21 cellular contexts compared by ENCODE assay signal in the genomic region with DNA sequence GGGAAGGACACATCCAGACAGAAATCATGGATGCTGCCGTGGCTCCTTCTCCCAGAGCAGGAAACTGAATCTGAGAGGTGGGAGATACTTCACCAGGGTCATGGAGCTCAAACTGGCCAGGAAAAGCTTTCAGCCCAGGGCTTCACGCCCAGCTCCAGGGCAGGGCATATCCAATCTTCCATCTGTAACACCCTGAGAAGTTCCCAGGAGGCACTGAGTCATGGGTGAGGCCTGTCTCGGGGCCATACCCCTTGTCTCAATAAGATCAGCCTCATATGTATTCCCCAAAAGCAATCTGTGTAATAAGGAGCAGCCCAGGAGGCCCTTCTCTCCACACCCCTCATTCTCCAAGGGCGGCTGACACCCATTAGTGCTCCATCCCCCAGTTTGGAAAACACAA.
DNase-seq lines count a peak whose midpoint lies in the region; ATAC-seq, FAIRE-seq and TF ChIP-seq lines count a peak whose summit lies in the region.
"Had no signal": no experiment of that assay in that cellular context is flagged by ENCODE, and none has a peak within 500 bp of the region (broad histone marks: within the 10 kb centered on the region; RNA-seq: fewer than 3 reads in every experiment).

No MANE protein-coding gene starts in this region.

- no peak overlapping the region for H3K27ac Mint-ChIP-seq in astrocyte (ENCODE audit: unreplicated experiment)
- H3K27ac Mint-ChIP-seq: CD4-positive, CD25-positive, alpha-beta regulatory T cell; CD8-positive, alpha-beta memory T cell; HFFc6 had no signal

- H3K4me3 ChIP-seq in GM23248, result no peak overlapping the region
- no peak overlapping the region for H3K4me3 ChIP-seq in PC-9
- no peak overlapping the region for H3K4me3 ChIP-seq in astrocyte (ENCODE audit: insufficient read depth, low read depth, low read length)
- H3K4me3 ChIP-seq in mesendoderm (ENCODE audit: low read length), result no peak overlapping the region

- H3K4me1 ChIP-seq in GM23248 (ENCODE audit: insufficient read depth) (no peaks in the 10 kb centered on the region), PC-9 (replicated peaks; ENCODE audit: insufficient read depth) (peaks cover 9% of the 10 kb centered on the region), astrocyte (ENCODE audit: insufficient read depth, low read length) (no peaks in the 10 kb centered on the region), mesendoderm (ENCODE audit: control insufficient read depth, low read depth, low read length) (no peaks in the 10 kb centered on the region), foreskin keratinocyte (no peaks in the 10 kb centered on the region)
- H3K4me1 ChIP-seq: BE2C, Caco-2 had no signal

- no peak overlapping the region for H3K4me3 Mint-ChIP-seq in astrocyte (ENCODE audit: unreplicated experiment)
- H3K4me3 Mint-ChIP-seq: CD4-positive, CD25-positive, alpha-beta regulatory T cell; CD8-positive, alpha-beta memory T cell; HFFc6 had no signal

- 0 out of 2 replicates have a peak, but pooled peaks cover 4% of the 10 kb centered on the region for H3K27me3 ChIP-seq in GM23248 (replicated peaks; ENCODE audit: insufficient read depth)
- H3K27me3 ChIP-seq in PC-9 (ENCODE audit: insufficient read depth, low read depth), result no peaks in the 10 kb centered on the region
- peaks cover 13% of the 10 kb centered on the region for H3K27me3 ChIP-seq in astrocyte (ENCODE audit: insufficient read depth, low read length)
- no peaks in the 10 kb centered on the region for H3K27me3 ChIP-seq in mesendoderm (ENCODE audit: insufficient read depth, low read length, poor library complexity)
- peaks cover 3% of the 10 kb centered on the region for H3K27me3 ChIP-seq in foreskin keratinocyte
- H3K27me3 ChIP-seq: BE2C had no signal

- peaks cover 6% of the 10 kb centered on the region for H3K4me1 Mint-ChIP-seq in astrocyte (ENCODE audit: low read depth, unreplicated experiment)
- H3K4me1 Mint-ChIP-seq: CD4-positive, CD25-positive, alpha-beta regulatory T cell; CD8-positive, alpha-beta memory T cell had no signal

- peak; percentile 11 for DNase-seq in GM23248
- peak; percentile 29 to 61 for DNase-seq in PC-9
- peak; percentile 2 for DNase-seq in astrocyte (ENCODE audit: low read depth)
- DNase-seq in mesendoderm, result no peak
- no peak for DNase-seq in foreskin keratinocyte
- DNase-seq in medulla oblongata (ENCODE audit: extremely low spot score), result no peak
- DNase-seq in foreskin melanocyte, result no peak
- no peak for DNase-seq in NCI-H1930 (lab: John Stamatoyannopoulos, UW)
- DNase-seq: ACHN; BE2C; Caco-2; CD4-positive, CD25-positive, alpha-beta regulatory T cell; CD8-positive, alpha-beta memory T cell; GDM1; GOT3; H7; HFFc6 had no signal

- no peak for TF ChIP-seq CTCF in PC-9 (conservative IDR thresholded peaks at IDR 0.05)
- no peak for TF ChIP-seq CTCF in astrocyte (IDR thresholded peaks at IDR 0.05; ENCODE audit: insufficient read depth, low read depth, low read length)
- TF ChIP-seq CTCF in foreskin keratinocyte (conservative IDR thresholded peaks at IDR 0.05), result no peak

- H4K5ac ChIP-seq in mesendoderm (ENCODE audit: low read length), result no peak overlapping the region

- WGBS in GM23248 (ENCODE audit: low coverage in 1 of 2, low lambda C conversion rate in 2 of 2, missing lambda C conversion rate in 2 of 2), 2 experiments, result 35 to 44% methylated on average over 4 of the region's 4 CpGs
- WGBS in mesendoderm (ENCODE audit: extremely low coverage, insufficient coverage, low lambda C conversion rate), result no CpG with 5 or more reads among the region's 4 CpGs

- peak overlapping the region; percentile 1 for H3K56ac ChIP-seq in mesendoderm (ENCODE audit: low read length)

- H3K9me3 ChIP-seq in GM23248 (ENCODE audit: low read depth) (no peaks in the 10 kb centered on the region), PC-9 (ENCODE audit: insufficient read depth, low read depth) (no peaks in the 10 kb centered on the region), astrocyte (ENCODE audit: insufficient read depth, low read depth, low read length) (peaks cover 3% of the 10 kb centered on the region)

- H2AFZ ChIP-seq in GM23248, result no peak overlapping the region
- H2AFZ ChIP-seq in PC-9, result no peak overlapping the region
- H2AFZ ChIP-seq in astrocyte (ENCODE audit: low read depth, low read length), result no peak overlapping the region

- H3K36me3 Mint-ChIP-seq in astrocyte (ENCODE audit: low read depth, unreplicated experiment), result no peaks in the 10 kb centered on the region
- H3K36me3 Mint-ChIP-seq: CD4-positive, CD25-positive, alpha-beta regulatory T cell; CD8-positive, alpha-beta memory T cell had no signal

- POLR2A ChIA-PET in PC-9 (lab: Charles Lee; ENCODE audit: unreplicated experiment), result no interaction called here

- ATAC-seq in foreskin keratinocyte, result no peak
- ATAC-seq: HCT116, HepG2 had no signal

- intact Hi-C loops in PC-9 (cut with micrococcal nuclease; ENCODE audit: unreplicated experiment), result no loop called here

- no TSS peak for BruUV-seq in PC-9 (replicated peaks; lab: Mats Ljungman, UMichigan)

- peaks cover 18% of the 10 kb centered on the region for H3K9me3 Mint-ChIP-seq in astrocyte (ENCODE audit: unreplicated experiment)

- H3K27ac ChIP-seq in GM23248, result no peak overlapping the region
- H3K27ac ChIP-seq in PC-9, result no peak overlapping the region
- H3K27ac ChIP-seq in astrocyte (ENCODE audit: low read depth, low read length), result no peak overlapping the region
- H3K27ac ChIP-seq in mesendoderm (ENCODE audit: low read depth, low read length), result no peak overlapping the region
- H3K27ac ChIP-seq in foreskin keratinocyte, result no peak overlapping the region

- H3K27me3 Mint-ChIP-seq in astrocyte (ENCODE audit: low read depth, unreplicated experiment), result peaks cover 25% of the 10 kb centered on the region

- no peak overlapping the region for H3K23ac ChIP-seq in mesendoderm (ENCODE audit: low read length)

- H3K36me3 ChIP-seq in GM23248 (ENCODE audit: low read depth) (no peaks in the 10 kb centered on the region), PC-9 (ENCODE audit: low read depth) (no peaks in the 10 kb centered on the region), astrocyte (ENCODE audit: insufficient read depth, low read length) (no peaks in the 10 kb centered on the region), mesendoderm (ENCODE audit: control insufficient read depth, insufficient read depth, low read length) (no peaks in the 10 kb centered on the region)
- H3K36me3 ChIP-seq: BE2C had no signal

- no peak overlapping the region for H2BK5ac ChIP-seq in mesendoderm (ENCODE audit: low read length)

- H3K79me1 ChIP-seq in mesendoderm (ENCODE audit: low read length), result no peaks in the 10 kb centered on the region

- H2BK15ac ChIP-seq in mesendoderm (replicated peaks; ENCODE audit: low read depth), result no peak overlapping the region

- no peak overlapping the region for H4K8ac ChIP-seq in mesendoderm (ENCODE audit: low read depth, low read length)

- H2AK5ac ChIP-seq in mesendoderm (ENCODE audit: low read length), result no peak overlapping the region

- H3K79me2 ChIP-seq in GM23248 (ENCODE audit: insufficient read depth) (no peaks in the 10 kb centered on the region), PC-9 (ENCODE audit: low read depth) (no peaks in the 10 kb centered on the region), astrocyte (ENCODE audit: insufficient read depth, low read length) (no peaks in the 10 kb centered on the region), mesendoderm (ENCODE audit: control insufficient read depth, insufficient read depth, low read length) (no peaks in the 10 kb centered on the region)

- H4K20me1 ChIP-seq in GM23248 (ENCODE audit: insufficient read depth) (no peaks in the 10 kb centered on the region), PC-9 (ENCODE audit: insufficient read depth) (no peaks in the 10 kb centered on the region), astrocyte (ENCODE audit: insufficient read depth, low read length) (no peaks in the 10 kb centered on the region)

- H3K9ac ChIP-seq in GM23248, result no peak overlapping the region
- no peak overlapping the region for H3K9ac ChIP-seq in astrocyte (ENCODE audit: low read length)
- no peak overlapping the region for H3K9ac ChIP-seq in mesendoderm (ENCODE audit: low read length)

- no peaks in the 10 kb centered on the region for H3F3A ChIP-seq in GM23248 (ENCODE audit: insufficient read depth)
- H3F3A ChIP-seq in PC-9 (ENCODE audit: insufficient read depth, low read depth), result no peaks in the 10 kb centered on the region

- H3K9me2 ChIP-seq in GM23248 (ENCODE audit: insufficient read depth), result no peaks in the 10 kb centered on the region
- no peaks in the 10 kb centered on the region for H3K9me2 ChIP-seq in PC-9 (ENCODE audit: insufficient read depth)

- H3K4me2 ChIP-seq in GM23248 (ENCODE audit: unreplicated experiment), result no peak overlapping the region
- H3K4me2 ChIP-seq in PC-9, result peak overlapping the region; percentile 21; the same call in 1 of the 2 replicates
- H3K4me2 ChIP-seq in astrocyte (ENCODE audit: low read length), result no peak overlapping the region
- H3K4me2 ChIP-seq in mesendoderm (ENCODE audit: low read length), result no peak overlapping the region

- no peak overlapping the region for H2BK120ac ChIP-seq in mesendoderm (ENCODE audit: low read depth, low read length)

- no peak overlapping the region for H3K18ac ChIP-seq in mesendoderm (ENCODE audit: low read length)

- in situ Hi-C loops in GM23248 (cut with MboI), result loop anchor here (10.0 to 25.0 kb wide), 2 partner anchors 60 to 388 kb away; no protein-coding TSS in a partner anchor

- CTCF ChIA-PET in PC-9 (lab: Charles Lee), result no interaction called here

- no peak overlapping the region for H3K4ac ChIP-seq in mesendoderm (ENCODE audit: low read depth, low read length)

- FAIRE-seq in astrocyte (lab: Jason Lieb, UNC), result no peak
- FAIRE-seq: A204.1, D721Med, HepG2 had no signal

Comparison
In these comparisons a context has a peak if more than half of its experiments do, and no peak if none do; other contexts are left out.
1. DNase-seq: peak in GM23248 (single experiment), PC-9 (2 of 2) and astrocyte (single experiment); none in mesendoderm (single experiment), foreskin keratinocyte (0 of 2), medulla oblongata (single experiment), foreskin melanocyte (single experiment) and NCI-H1930 (0 of 2).